In the genomic region with DNA sequence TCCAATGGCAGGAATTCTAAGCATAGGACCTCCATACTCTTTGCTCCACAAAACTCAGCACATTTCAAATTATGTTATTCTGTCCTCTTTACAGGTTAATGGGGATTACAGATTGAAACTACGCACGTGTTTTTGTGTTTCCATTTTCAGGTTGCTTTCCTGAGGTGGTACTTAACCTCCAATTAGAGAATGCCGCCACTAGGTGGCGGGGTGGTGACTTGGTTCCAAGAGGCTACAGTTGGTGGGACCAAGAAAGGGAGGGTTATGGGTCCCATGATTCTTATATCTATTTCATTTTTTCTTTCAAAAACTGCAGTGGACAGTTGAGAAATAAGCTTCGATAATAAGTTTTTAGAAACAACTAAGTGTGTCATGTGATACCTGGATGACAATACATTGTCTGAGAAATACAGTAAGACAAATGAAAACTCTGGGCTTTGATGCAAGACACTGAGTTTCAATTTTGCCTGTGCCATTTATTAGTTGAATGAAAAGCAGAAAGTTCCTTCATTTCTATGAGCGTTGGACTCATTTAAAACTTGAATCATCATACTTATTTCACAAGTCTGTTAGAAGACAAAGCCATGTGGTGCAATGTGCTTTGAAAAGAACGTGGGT, we compare ENCODE assay signal across 8 cellular contexts.
DNase-seq lines count a peak whose midpoint lies in the region; ATAC-seq and TF ChIP-seq lines count a peak whose summit lies in the region.

No MANE protein-coding gene starts in this region.

- H3K9me3 ChIP-seq in H9 (ENCODE audit: control insufficient read depth, low read depth, low read length) (no peaks in the 10 kb centered on the region), SK-N-MC (ENCODE audit: low read depth, low read length) (no peaks in the 10 kb centered on the region), mucosa of descending colon (no peaks in the 10 kb centered on the region)

- H3K27ac ChIP-seq in H9 (ENCODE audit: insufficient read length, low read depth, low read length) (no peak overlapping the region), KMS-11 (no peak overlapping the region), SK-N-MC (no peak overlapping the region)

- H3K79me2 ChIP-seq in H9 (ENCODE audit: insufficient read depth, low read length), result no peaks in the 10 kb centered on the region
- H3K79me2 ChIP-seq in KMS-11 (ENCODE audit: insufficient read depth, low read depth), result no peaks in the 10 kb centered on the region

- H2BK120ac ChIP-seq in H9 (ENCODE audit: low read depth, low read length, poor library complexity, severe bottlenecking), result no peak overlapping the region

- TF ChIP-seq CTCF in H9 (conservative IDR thresholded peaks at IDR 0.05) (peak; percentile 89), KMS-11 (conservative IDR thresholded peaks at IDR 0.05; ENCODE audit: low read depth, low read length) (peak; percentile 93), choroid plexus epithelial cell (conservative IDR thresholded peaks at IDR 0.05; ENCODE audit: low read depth, low read length) (peak; percentile 65), mucosa of descending colon (IDR thresholded peaks at IDR 0.05) (no peak)

- no peak overlapping the region for H2AK5ac ChIP-seq in H9 (ENCODE audit: insufficient read length, low read length)

- no peak overlapping the region for H2BK15ac ChIP-seq in H9 (ENCODE audit: low read depth, low read length)

- H3K27me3 Mint-ChIP-seq in H9 (ENCODE audit: low read depth), result no peaks in the 10 kb centered on the region; the same call in 1 of the 2 replicates

- intact Hi-C loops in mucosa of descending colon (cut with DNase I, micrococcal nuclease), result no loop called here

- WGBS in H9 (ENCODE audit: extremely low coverage, insufficient read length, low lambda C conversion rate), result no CpG with 5 or more reads among the region's 7 CpGs

- H3K36me3 Mint-ChIP-seq in H9 (ENCODE audit: insufficient read depth in 1 of 3, low read depth in 3 of 3), result no peaks in the 10 kb centered on the region

- H3K36me3 ChIP-seq in KMS-11 (ENCODE audit: insufficient read depth) (no peaks in the 10 kb centered on the region), SK-N-MC (ENCODE audit: insufficient read depth, low read length) (no peaks in the 10 kb centered on the region), mucosa of descending colon (ENCODE audit: low read depth) (no peaks in the 10 kb centered on the region)

- no peak overlapping the region for H4K91ac ChIP-seq in H9 (ENCODE audit: insufficient read length, low read depth, low read length)

- H3K4ac ChIP-seq in H9 (ENCODE audit: low read depth, low read length), result no peak overlapping the region

- H4K8ac ChIP-seq in H9 (replicated peaks; ENCODE audit: insufficient read length, low read depth, low read length), result no peak overlapping the region

- H3K4me3 ChIP-seq in KMS-11 (IDR thresholded peaks at IDR 0.05; ENCODE audit: insufficient read depth, low read depth, low read length), result no peak overlapping the region
- H3K4me3 ChIP-seq in SK-N-MC, result peak overlapping the region; percentile 49; the same call in 1 of the 2 replicates
- no peak overlapping the region for H3K4me3 ChIP-seq in choroid plexus epithelial cell (ENCODE audit: low read depth, low read length)
- H3K4me3 ChIP-seq in mucosa of descending colon, result no peak overlapping the region

- H3K18ac ChIP-seq in H9 (ENCODE audit: insufficient read length, low read depth, low read length), result no peak overlapping the region

- no peak overlapping the region for H3K27ac Mint-ChIP-seq in H9

- no peak overlapping the region for H3K23ac ChIP-seq in H9 (ENCODE audit: insufficient read length, low read depth, low read length)

- peaks cover 0 to 4% of the 10 kb centered on the region in 2 experiments; a peak in 2 of 5 replicates for H3K9me3 Mint-ChIP-seq in H9

- H3K4me2 ChIP-seq in H9 (ENCODE audit: insufficient read depth, insufficient read length, low read length) (no peak overlapping the region), KMS-11 (no peak overlapping the region)

- H2BK20ac ChIP-seq in H9 (ENCODE audit: low read depth, low read length, poor library complexity, severe bottlenecking), result no peak overlapping the region

- no peaks in the 10 kb centered on the region for H3K23me2 ChIP-seq in H9 (ENCODE audit: insufficient read length, low read depth, low read length, poor library complexity, severe bottlenecking)

- no peak overlapping the region for H4K5ac ChIP-seq in H9 (ENCODE audit: insufficient read length, low read depth, low read length)

- H3T11ph ChIP-seq in H9 (ENCODE audit: low read length), result no peak overlapping the region

- no peaks in the 10 kb centered on the region for H4K20me1 ChIP-seq in H9 (ENCODE audit: control insufficient read depth, insufficient read depth, insufficient read length)
- H4K20me1 ChIP-seq in KMS-11 (ENCODE audit: insufficient read depth), result no peaks in the 10 kb centered on the region

- no peak overlapping the region for H3K14ac ChIP-seq in H9 (ENCODE audit: insufficient read depth, low read length)

- no peaks in the 10 kb centered on the region; the same call in 1 of the 2 replicates for H3K4me1 ChIP-seq in H9 (ENCODE audit: insufficient read depth, low read length)
- H3K4me1 ChIP-seq in KMS-11 (ENCODE audit: low read depth, poor library complexity, severe bottlenecking), result no peaks in the 10 kb centered on the region
- no peaks in the 10 kb centered on the region for H3K4me1 ChIP-seq in mucosa of descending colon (ENCODE audit: low read depth)

- H3K4me1 Mint-ChIP-seq in H9, result peaks cover 22 to 25% of the 10 kb centered on the region in 2 experiments

- H2AFZ ChIP-seq in H9 (ENCODE audit: low read length), result no peak overlapping the region
- no peak overlapping the region for H2AFZ ChIP-seq in KMS-11 (ENCODE audit: low read depth)

- H3K4me3 Mint-ChIP-seq in H9, result no peak overlapping the region

- H2BK12ac ChIP-seq in H9 (ENCODE audit: insufficient read length, low read depth, low read length), result no peak overlapping the region

- DNase-seq in activated CD4-positive, alpha-beta T cell treated with anti-CD3 and anti-CD28 coated beads for 24 hours (ENCODE audit: low read depth in 2 of 2), result peak; percentile 10 to 31
- DNase-seq in activated CD4-positive, alpha-beta T cell treated with anti-CD3 and anti-CD28 coated beads for 1 hour, result no peak
- DNase-seq in H9, result peak; percentile 66
- no peak for DNase-seq in SK-N-MC (ENCODE audit: low read depth, low spot score)
- DNase-seq in choroid plexus epithelial cell (ENCODE audit: low read depth), result peak; percentile 54
- DNase-seq in mucosa of descending colon, result peak in 2 of 3 donors; percentile 38 to 71

- H3K27me3 ChIP-seq in H9 (ENCODE audit: insufficient read depth, low read length) (no peaks in the 10 kb centered on the region), KMS-11 (ENCODE audit: insufficient read depth, low read depth) (no peaks in the 10 kb centered on the region)

- H3K9ac ChIP-seq in H9 (ENCODE audit: extremely low read depth, insufficient read length, low read length), result no peak overlapping the region
- no peak overlapping the region for H3K9ac ChIP-seq in KMS-11
- no peak overlapping the region for H3K9ac ChIP-seq in SK-N-MC (ENCODE audit: insufficient read length)

- no peak overlapping the region for H3K56ac ChIP-seq in H9 (ENCODE audit: insufficient read length, low read depth, low read length)

- H3K79me1 ChIP-seq in H9 (ENCODE audit: insufficient read depth, low read depth, low read length, poor library complexity, severe bottlenecking), result no peaks in the 10 kb centered on the region

- ATAC-seq in mucosa of descending colon (no peak), esophagus mucosa (no peak)

- no peak overlapping the region for H2BK5ac ChIP-seq in H9 (ENCODE audit: insufficient read length, low read length)

Comparison
In these comparisons a context has a peak if more than half of its experiments do, and no peak if none do; other contexts are left out.
1. DNase-seq: peak in activated CD4-positive, alpha-beta T cell treated with anti-CD3 and anti-CD28 coated beads for 24 hours (2 of 2), H9 (single experiment), choroid plexus epithelial cell (single experiment) and mucosa of descending colon (2 of 3); none in activated CD4-positive, alpha-beta T cell treated with anti-CD3 and anti-CD28 coated beads for 1 hour (single experiment) and SK-N-MC (single experiment).